28 cellular contexts compared by ENCODE assay signal in genomic region chr1:226449823-226450222, GRCh38.
"Had no signal": no experiment of that assay in that cellular context is flagged by ENCODE, and none has a peak within 500 bp of the region (broad histone marks: within the 10 kb centered on the region; RNA-seq: fewer than 3 reads in every experiment).

No MANE protein-coding gene starts in this region.

- DNase-seq: natural killer cell; occipital lobe; ovary; posterior cingulate gyrus; psoas muscle; right cardiac atrium; right lobe of liver; sigmoid colon; spleen; stimulated activated CD4-positive, alpha-beta T cell treated with anti-CD3 and anti-CD28 coated beads, Interleukin-12 subunit alpha, Interleukin-12 subunit beta, amount 100 ng/mL, for 4 hours; stimulated activated CD4-positive, alpha-beta T cell treated with anti-CD3 and anti-CD28 coated beads, Interleukin-1b, Interleukin-23, amount 100 ng/mL, for 48 hours; stimulated activated CD4-positive, alpha-beta T cell treated with anti-CD3 and anti-CD28 coated beads, Interleukin-4, amount 100 ng/mL, for 1 hour; stimulated activated CD4-positive, alpha-beta T cell treated with anti-CD3 and anti-CD28 coated beads, Interleukin-4, amount 100 ng/mL, for 4 hours; stimulated activated CD8-positive, alpha-beta memory T cell treated with anti-CD3 and anti-CD28 coated beads, Interleukin-4, amount 100 ng/mL, for 48 hours; stimulated activated naive CD4-positive, alpha-beta T cell; stimulated activated naive CD8-positive, alpha-beta T cell treated with anti-CD3 and anti-CD28 coated beads, Interleukin-15, amount 100 ng/mL, for 72 hours; stimulated activated naive CD8-positive, alpha-beta T cell treated with anti-CD3 and anti-CD28 coated beads, Interleukin-15, Interleukin-2, amounts not matched to agents 100 U/mL and 50 U/mL, for 24 hours; substantia nigra; testis; tibial artery; transverse colon; upper lobe of right lung; uterus had no signal

- H2AFZ ChIP-seq: neural progenitor cell, parathyroid adenoma had no signal

- H3K4me2 ChIP-seq: neural progenitor cell, smooth muscle cell had no signal

- H3K79me2 ChIP-seq: parathyroid adenoma had no signal

- ATAC-seq: natural killer cell; psoas muscle; right cardiac atrium; right lobe of liver; stimulated activated memory B cell treated with anti-CD40 and anti-IgM and Interleukin-4, amounts not matched to agents 10 μg/mL and 1 μg/mL and 100 μg/mL, for 72 hours; stimulated activated naive CD8-positive, alpha-beta T cell treated with anti-CD3 and anti-CD28 coated beads, Interleukin-15, amount 100 ng/mL, for 72 hours; stimulated activated naive CD8-positive, alpha-beta T cell treated with anti-CD3 and anti-CD28 coated beads, Interleukin-15, Interleukin-2, amounts not matched to agents 100 U/mL and 50 U/mL, for 24 hours; upper lobe of right lung had no signal

- H3K4me3 ChIP-seq: neural progenitor cell, ovary, psoas muscle, right lobe of liver, sigmoid colon, smooth muscle cell, spleen, suprapubic skin, testis, tibial artery, transverse colon, upper lobe of right lung, uterus had no signal

- H3K36me3 ChIP-seq: neural progenitor cell, ovary, right lobe of liver, sigmoid colon, spleen, suprapubic skin, tibial artery, transverse colon, upper lobe of right lung, uterus had no signal

- H3K27ac ChIP-seq: neural progenitor cell, ovary, parathyroid adenoma, psoas muscle, right lobe of liver, sigmoid colon, spleen, suprapubic skin, testis, tibial artery, transverse colon, upper lobe of right lung, uterus had no signal

- H3K9ac ChIP-seq: neural progenitor cell, parathyroid adenoma had no signal

- H3K27me3 ChIP-seq: neural progenitor cell, ovary, right lobe of liver, sigmoid colon, spleen, suprapubic skin, testis, tibial artery, transverse colon, upper lobe of right lung, uterus had no signal

- H3K9me3 ChIP-seq: ovary, psoas muscle, right lobe of liver, sigmoid colon, spleen, suprapubic skin, testis, tibial artery, transverse colon, upper lobe of right lung, uterus had no signal

- H3K4me1 ChIP-seq: parathyroid adenoma, psoas muscle, right lobe of liver, sigmoid colon, suprapubic skin, testis, tibial artery, transverse colon, upper lobe of right lung, uterus had no signal
